ENCODE assay signal across 8 cellular contexts in the genomic region with DNA sequence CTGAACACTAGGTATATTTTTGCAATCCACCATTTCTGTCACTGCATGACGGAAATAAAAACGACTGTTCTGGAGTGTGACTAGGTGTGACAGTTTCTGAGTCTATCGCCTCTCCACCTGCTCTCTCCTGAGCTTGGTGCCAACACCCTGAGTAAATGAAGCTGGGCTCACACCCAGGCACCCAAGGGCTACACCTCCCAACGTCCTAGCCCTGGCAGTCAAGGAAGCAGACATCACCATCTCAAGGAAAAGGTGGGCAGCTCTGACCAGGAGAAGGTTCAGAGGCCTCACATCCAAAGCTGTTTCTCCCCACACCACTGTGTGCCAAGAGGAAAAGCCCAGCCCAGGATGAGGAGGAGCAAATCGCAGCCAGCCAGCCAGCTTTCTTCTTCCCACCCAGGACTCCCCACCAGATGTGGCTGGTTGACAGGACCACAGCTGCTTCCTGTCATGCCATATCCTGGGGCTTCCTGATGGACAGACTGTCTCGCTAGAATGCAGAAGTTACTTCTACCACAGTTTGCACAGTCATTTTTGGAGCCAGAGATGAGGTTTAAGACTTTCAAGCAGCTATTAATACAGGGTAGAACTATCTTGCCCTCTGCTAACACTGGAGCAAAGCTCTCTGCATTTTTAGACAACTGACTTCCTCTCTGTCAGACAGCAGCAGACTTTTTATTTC. TPM values are rescaled to one million over a fixed set of nuclear protein-coding genes. Genes with fewer than 3 reads are reported as not detected.
DNase-seq lines count a peak whose midpoint lies in the region; ATAC-seq lines count a peak whose summit lies in the region.

No MANE protein-coding gene starts in this region.

- DNase-seq in CD8-positive, alpha-beta memory T cell: peak in 2 of 5 donors; percentile 22 to 57
- peak; percentile 85 for DNase-seq in KG1 (lab: John Stamatoyannopoulos, UW)
- DNase-seq in activated naive CD8-positive, alpha-beta T cell treated with anti-CD3 and anti-CD28 coated beads for 36 hours: peak; percentile 51
- DNase-seq in hippocampal formation (lab: John Stamatoyannopoulos, UW): peak; percentile 48 to 55
- DNase-seq in stimulated activated naive CD8-positive, alpha-beta T cell treated with anti-CD3 and anti-CD28 coated beads, Interleukin-15, Interleukin-2, amounts not matched to agents 100 U/mL and 50 U/mL, for 24 hours: peak; percentile 40
- DNase-seq in SW480 (ENCODE audit: low spot score): no peak
- no peak for DNase-seq in T1000 (lab: John Stamatoyannopoulos, UW)

- H3K27ac ChIP-seq in CD8-positive, alpha-beta memory T cell (ENCODE audit: low read depth, low read length): peak overlapping the region; percentile 45

- H3K9me3 ChIP-seq in CD8-positive, alpha-beta memory T cell (ENCODE audit: low read length): no peaks in the 10 kb centered on the region

- peak overlapping the region; percentile 70 to 99 (median 94) for H3K4me3 Mint-ChIP-seq in CD8-positive, alpha-beta memory T cell
- peak overlapping the region; percentile 98 for H3K4me3 Mint-ChIP-seq in activated naive CD8-positive, alpha-beta T cell treated with anti-CD3 and anti-CD28 coated beads for 36 hours

- H3K4me1 Mint-ChIP-seq in CD8-positive, alpha-beta memory T cell: peaks cover 73 to 81% (median 81%) of the 10 kb centered on the region in 3 donors
- peaks cover 73% of the 10 kb centered on the region for H3K4me1 Mint-ChIP-seq in activated naive CD8-positive, alpha-beta T cell treated with anti-CD3 and anti-CD28 coated beads for 36 hours

- H3K9me3 Mint-ChIP-seq in CD8-positive, alpha-beta memory T cell: no peaks in the 10 kb centered on the region
- H3K9me3 Mint-ChIP-seq in activated naive CD8-positive, alpha-beta T cell treated with anti-CD3 and anti-CD28 coated beads for 36 hours: no peaks in the 10 kb centered on the region

- peaks cover 0 to 1% of the 10 kb centered on the region in 2 donors for H3K27me3 Mint-ChIP-seq in CD8-positive, alpha-beta memory T cell
- H3K27me3 Mint-ChIP-seq in activated naive CD8-positive, alpha-beta T cell treated with anti-CD3 and anti-CD28 coated beads for 36 hours: no peaks in the 10 kb centered on the region

- H3K27me3 ChIP-seq in CD8-positive, alpha-beta memory T cell (ENCODE audit: insufficient read depth, low read length, poor library complexity, severe bottlenecking): no peaks in the 10 kb centered on the region

- peak overlapping the region; percentile 80 to 96 (median 90) for H3K27ac Mint-ChIP-seq in CD8-positive, alpha-beta memory T cell
- peak overlapping the region; percentile 82 for H3K27ac Mint-ChIP-seq in activated naive CD8-positive, alpha-beta T cell treated with anti-CD3 and anti-CD28 coated beads for 36 hours

- H3K4me1 ChIP-seq in CD8-positive, alpha-beta memory T cell (ENCODE audit: insufficient read depth, low read length): peaks cover 72% of the 10 kb centered on the region

- no peaks in the 10 kb centered on the region for H3K36me3 ChIP-seq in CD8-positive, alpha-beta memory T cell (ENCODE audit: insufficient read depth, low read length)

- ATAC-seq in GM19438 (IDR thresholded peaks at IDR 0.05; ENCODE audit: low read depth, unreplicated experiment): peak; percentile 47
- peak; percentile 12 for ATAC-seq in stimulated activated naive CD8-positive, alpha-beta T cell treated with anti-CD3 and anti-CD28 coated beads, Interleukin-15, Interleukin-2, amounts not matched to agents 100 U/mL and 50 U/mL, for 24 hours

- H3K36me3 Mint-ChIP-seq in CD8-positive, alpha-beta memory T cell: peaks cover 4 to 55% (median 8%) of the 10 kb centered on the region in 3 donors
- peaks cover 46% of the 10 kb centered on the region for H3K36me3 Mint-ChIP-seq in activated naive CD8-positive, alpha-beta T cell treated with anti-CD3 and anti-CD28 coated beads for 36 hours

- POLR2A ChIA-PET in CD8-positive, alpha-beta memory T cell (lab: Charles Lee): interaction anchor here (0.8 to 1.1 kb wide), 5 partner anchors 20 to 27 kb away, joined by 3 to 4 read pairs (median 4); a partner anchor contains a TSS

- CTCF ChIA-PET in CD8-positive, alpha-beta memory T cell (lab: Charles Lee): interaction anchor here (0.8 to 5.2 kb wide), 10 partner anchors 10 to 207 kb away, joined by 3 to 33 read pairs (median 6); a partner anchor contains a TSS

- H3K4me3 ChIP-seq in CD8-positive, alpha-beta memory T cell (ENCODE audit: low read length): peak overlapping the region; percentile 21

RNA-seq across cellular contexts. Expression of a gene that starts 3.3 kb away (rescaled TPM):
- 10 to 100 TPM; 82.8 to 84.2 TPM for total RNA-seq in CD8-positive, alpha-beta memory T cell
- polyA plus RNA-seq in CD8-positive, alpha-beta memory T cell: 154 TPM
- total RNA-seq in activated naive CD8-positive, alpha-beta T cell treated with anti-CD3 and anti-CD28 coated beads for 36 hours: 10 to 100 TPM; 57.5 to 59.6 TPM

RNA-seq across cellular contexts. Expression of a gene that starts 20.0 kb away (rescaled TPM):
- 10 to 100 TPM; 40.4 to 43.0 TPM for total RNA-seq in CD8-positive, alpha-beta memory T cell
- polyA plus RNA-seq in CD8-positive, alpha-beta memory T cell: 61.1 TPM
- 10 to 100 TPM; 71.4 to 73.2 TPM for total RNA-seq in activated naive CD8-positive, alpha-beta T cell treated with anti-CD3 and anti-CD28 coated beads for 36 hours

RNA-seq across cellular contexts. Expression of a gene that starts 26.9 kb away (rescaled TPM):
- 10 to 100 TPM; 53.9 to 60.1 TPM for total RNA-seq in CD8-positive, alpha-beta memory T cell
- 43.1 TPM for polyA plus RNA-seq in CD8-positive, alpha-beta memory T cell
- 10 to 100 TPM; 41.1 to 49.9 TPM for total RNA-seq in activated naive CD8-positive, alpha-beta T cell treated with anti-CD3 and anti-CD28 coated beads for 36 hours

RNA-seq across cellular contexts. Expression of a gene that starts 36.8 kb away (rescaled TPM):
- total RNA-seq in CD8-positive, alpha-beta memory T cell: 10 to 100 TPM; 45.0 to 47.7 TPM
- polyA plus RNA-seq in CD8-positive, alpha-beta memory T cell: 32.3 TPM
- 10 to 100 TPM; 31.5 to 37.6 TPM for total RNA-seq in activated naive CD8-positive, alpha-beta T cell treated with anti-CD3 and anti-CD28 coated beads for 36 hours

RNA-seq across cellular contexts. Expression of a gene that starts 43.4 kb away (rescaled TPM):
- total RNA-seq in CD8-positive, alpha-beta memory T cell: not detected
- polyA plus RNA-seq in CD8-positive, alpha-beta memory T cell: not detected
- total RNA-seq in activated naive CD8-positive, alpha-beta T cell treated with anti-CD3 and anti-CD28 coated beads for 36 hours: under 1 TPM in 1 of 2 experiments, not detected in 1; 0.19 TPM

Comparison
In these comparisons a context has a peak if more than half of its experiments do, and no peak if none do; other contexts are left out.
1. DNase-seq: peak in KG1 (single experiment), activated naive CD8-positive, alpha-beta T cell treated with anti-CD3 and anti-CD28 coated beads for 36 hours (single experiment), hippocampal formation (2 of 2) and stimulated activated naive CD8-positive, alpha-beta T cell treated with anti-CD3 and anti-CD28 coated beads, Interleukin-15, Interleukin-2, amounts not matched to agents 100 U/mL and 50 U/mL, for 24 hours (single experiment); none in SW480 (single experiment) and T1000 (single experiment).